12 cellular contexts compared by ENCODE assay signal in genomic region chr4:16582526-16582925, GRCh38.
DNase-seq lines count a peak whose midpoint lies in the region; ATAC-seq and TF ChIP-seq lines count a peak whose summit lies in the region.
"Had no signal": no experiment of that assay in that cellular context is flagged by ENCODE, and none has a peak within 500 bp of the region (broad histone marks: within the 10 kb centered on the region; RNA-seq: fewer than 3 reads in every experiment).

No MANE protein-coding gene starts in this region.

- no peak for ATAC-seq in GM21717 (IDR thresholded peaks at IDR 0.05; ENCODE audit: unreplicated experiment)
- ATAC-seq in GM19395 (IDR thresholded peaks at IDR 0.05; ENCODE audit: unreplicated experiment) = no peak

- H3K4me1 ChIP-seq in transverse colon = no peaks in the 10 kb centered on the region

- TF ChIP-seq EP300 in transverse colon (IDR thresholded peaks at IDR 0.05; ENCODE audit: low read depth) = no peak

- H3K4me3 ChIP-seq in H7 (ENCODE audit: insufficient read depth, low read depth, low read length) = no peak overlapping the region
- no peak overlapping the region for H3K4me3 ChIP-seq in transverse colon

- intact Hi-C loops in transverse colon (cut with DNase I; ENCODE audit: low total_unique reads) = no loop called here

- DNase-seq in D341Med (ENCODE audit: low spot score) = peak; percentile 36
- DNase-seq in H7 = peak; percentile 44
- DNase-seq in SK-MEL-5 (ENCODE audit: low read depth, low spot score) = peak; percentile 70
- peak; percentile 46 for DNase-seq in iPS-NIHi11 (ENCODE audit: low spot score)
- no peak for DNase-seq in T-helper 2 cell
- no peak for DNase-seq in transverse colon
- DNase-seq: activated B cell treated with CpG ODN at 0.5 μM for 24 hours; activated T-cell treated with anti-CD3 and anti-CD28 coated beads, Interleukin-2, amount 50 U/mL, for 1 hour; CD4-positive, CD25-positive, alpha-beta regulatory T cell; MV-4-11 had no signal

- H3K27me3 ChIP-seq in H7 (ENCODE audit: control insufficient read depth, insufficient read depth, low read length) = no peaks in the 10 kb centered on the region
- no peaks in the 10 kb centered on the region for H3K27me3 ChIP-seq in transverse colon

- H3K27ac ChIP-seq in transverse colon = no peak overlapping the region

- H3K36me3 ChIP-seq in H7 (replicated peaks; ENCODE audit: control insufficient read depth, insufficient read depth, low read length) (no peaks in the 10 kb centered on the region), transverse colon (no peaks in the 10 kb centered on the region)

- H3K9me3 ChIP-seq in transverse colon = no peaks in the 10 kb centered on the region

- TF ChIP-seq POLR2A in transverse colon (IDR thresholded peaks at IDR 0.05) = no peak

- TF ChIP-seq CTCF in transverse colon (IDR thresholded peaks at IDR 0.05) = no peak

- in situ Hi-C loops in SK-MEL-5 (cut with HindIII; ENCODE audit: low pct_unique_long_range_greater_than_20kb, low sequenced_read_pairs) (no loop called here), transverse colon (cut with MboI; ENCODE audit: low pct_ligation_motif_present in 1 of 4, low pct_unique_long_range_greater_than_20kb in 1 of 4, low sequenced_read_pairs in 3 of 4) (no loop called here)

- WGBS in transverse colon (ENCODE audit: low coverage in 1 of 2), 2 donors = 94% methylated on average over 10 of the region's 10 CpGs; no CpG with 5 or more reads in 1 of the 2 donors

Comparison
In these comparisons a context has a peak if more than half of its experiments do, and no peak if none do; other contexts are left out.
1. DNase-seq: peak in D341Med (single experiment), H7 (single experiment), SK-MEL-5 (single experiment) and iPS-NIHi11 (single experiment); none in T-helper 2 cell (0 of 5) and transverse colon (single experiment).